ENCODE assay signal across 30 cellular contexts in the genomic region with DNA sequence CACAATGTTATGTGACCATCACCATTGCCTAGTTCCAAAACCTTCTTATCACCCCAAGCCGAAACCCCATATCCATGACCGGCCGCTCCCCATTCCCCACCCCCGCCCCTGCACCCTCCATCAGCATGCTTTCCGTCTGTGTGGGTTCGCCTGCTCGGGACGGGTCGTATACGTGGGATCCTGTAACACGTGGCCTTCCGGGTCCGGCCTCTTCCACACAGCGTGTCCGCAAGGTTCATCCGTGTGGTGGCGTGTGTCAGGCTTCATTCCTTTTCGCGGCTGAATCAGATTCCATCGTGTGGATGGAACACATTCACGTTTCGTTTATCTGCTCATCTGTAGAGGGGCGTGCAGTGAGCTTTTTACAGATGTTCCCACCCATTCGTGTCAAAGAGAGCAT. TPM values are rescaled to one million over a fixed set of nuclear protein-coding genes. Genes with fewer than 3 reads are reported as not detected.
"Had no signal": no experiment of that assay in that cellular context is flagged by ENCODE, and none has a peak within 500 bp of the region (broad histone marks: within the 10 kb centered on the region; RNA-seq: fewer than 3 reads in every experiment).

No MANE protein-coding gene starts in this region.

- H3K27me3 Mint-ChIP-seq: stimulated activated naive B cell treated with anti-CD40 and anti-IgM and Interleukin-4, amounts not matched to agents 10 μg/mL and 1 μg/mL and 100 μg/mL, for 72 hours; stimulated activated naive CD8-positive, alpha-beta T cell treated with anti-CD3 and anti-CD28 coated beads, Interleukin-15, amount 100 ng/mL, for 72 hours; stimulated activated naive CD8-positive, alpha-beta T cell treated with anti-CD3 and anti-CD28 coated beads, Interleukin-15, Interleukin-2, amounts not matched to agents 100 ng/mL and 50 ng/mL, for 24 hours; type B pancreatic cell had no signal

- FAIRE-seq: urothelium cell line had no signal

- H3K4me3 ChIP-seq: stomach, suprapubic skin, testis, thoracic aorta, thyroid gland, tibial artery, tibial nerve, transverse colon, upper lobe of left lung, upper lobe of right lung, uterus, vagina had no signal

- H3K36me3 Mint-ChIP-seq: stimulated activated effector memory CD8-positive, alpha-beta T cell treated with anti-CD3 and anti-CD28 coated beads, Interleukin-12 subunit alpha, Interleukin-12 subunit beta, amount 100 ng/mL, for 72 hours; stimulated activated memory B cell treated with anti-CD40 and anti-IgM and Interleukin-4, amounts not matched to agents 10 μg/mL and 1 μg/mL and 100 μg/mL, for 72 hours; stimulated activated naive B cell treated with anti-CD40 and anti-IgM and Interleukin-4, amounts not matched to agents 10 μg/mL and 1 μg/mL and 100 μg/mL, for 72 hours had no signal

- H3K27ac Mint-ChIP-seq: stimulated activated effector memory CD8-positive, alpha-beta T cell treated with anti-CD3 and anti-CD28 coated beads, Interleukin-12 subunit alpha, Interleukin-12 subunit beta, amount 100 ng/mL, for 72 hours; stimulated activated memory B cell treated with anti-CD40 and anti-IgM and Interleukin-4, amounts not matched to agents 10 μg/mL and 1 μg/mL and 100 μg/mL, for 72 hours; stimulated activated naive B cell treated with anti-CD40 and anti-IgM and Interleukin-4, amounts not matched to agents 10 μg/mL and 1 μg/mL and 100 μg/mL, for 72 hours; stimulated activated naive CD8-positive, alpha-beta T cell treated with anti-CD3 and anti-CD28 coated beads, Interleukin-15, Interleukin-2, amounts not matched to agents 100 ng/mL and 50 ng/mL, for 24 hours; type B pancreatic cell had no signal

- H3K4me1 ChIP-seq: stomach, testis, thyroid gland, tibial artery, tibial nerve, upper lobe of left lung, upper lobe of right lung, uterus, vagina had no signal

- H3K4me1 Mint-ChIP-seq: stimulated activated effector memory CD8-positive, alpha-beta T cell treated with anti-CD3 and anti-CD28 coated beads, Interleukin-12 subunit alpha, Interleukin-12 subunit beta, amount 100 ng/mL, for 72 hours; stimulated activated memory B cell treated with anti-CD40 and anti-IgM and Interleukin-4, amounts not matched to agents 10 μg/mL and 1 μg/mL and 100 μg/mL, for 72 hours; stimulated activated naive B cell treated with anti-CD40 and anti-IgM and Interleukin-4, amounts not matched to agents 10 μg/mL and 1 μg/mL and 100 μg/mL, for 72 hours; stimulated activated naive CD8-positive, alpha-beta T cell treated with anti-CD3 and anti-CD28 coated beads, Interleukin-15, amount 100 ng/mL, for 72 hours had no signal

- DNase-seq: stimulated activated CD4-positive, alpha-beta T cell treated with anti-CD3 and anti-CD28 coated beads, Interleukin-2, amount 100 ng/mL, for 48 hours; stimulated activated CD4-positive, alpha-beta T cell treated with anti-CD3 and anti-CD28 coated beads, Interleukin-4, amount 100 ng/mL, for 1 hour; stimulated activated CD4-positive, alpha-beta T cell treated with anti-CD3 and anti-CD28 coated beads, Interleukin-4, amount 100 ng/mL, for 24 hours; stimulated activated CD4-positive, alpha-beta T cell treated with anti-CD3 and anti-CD28 coated beads, Interleukin-4, amount 100 ng/mL, for 4 hours; stimulated activated CD8-positive, alpha-beta memory T cell treated with anti-CD3 and anti-CD28 coated beads, Interleukin-4, amount 100 ng/mL, for 48 hours; stimulated activated naive B cell treated with anti-CD40 and anti-IgM and Interleukin-4, amounts not matched to agents 10 μg/mL and 1 μg/mL and 100 μg/mL, for 72 hours; stimulated activated naive CD4-positive, alpha-beta T cell; stimulated activated naive CD4-positive, alpha-beta T cell treated with Interleukin-2 at 50 U/mL for 16 hours; stimulated activated naive CD8-positive, alpha-beta T cell treated with anti-CD3 and anti-CD28 coated beads, Interleukin-15, amount 100 ng/mL, for 72 hours; stimulated activated naive CD8-positive, alpha-beta T cell treated with anti-CD3 and anti-CD28 coated beads, Interleukin-15, Interleukin-2, amounts not matched to agents 100 U/mL and 50 U/mL, for 24 hours; stomach; substantia nigra; testis; thyroid gland; tibial artery; transverse colon; trophoblast cell; upper lobe of right lung; uterus had no signal

- H3K4me3 Mint-ChIP-seq: stimulated activated effector memory CD8-positive, alpha-beta T cell treated with anti-CD3 and anti-CD28 coated beads, Interleukin-12 subunit alpha, Interleukin-12 subunit beta, amount 100 ng/mL, for 72 hours; stimulated activated memory B cell treated with anti-CD40 and anti-IgM and Interleukin-4, amounts not matched to agents 10 μg/mL and 1 μg/mL and 100 μg/mL, for 72 hours; stimulated activated naive B cell treated with anti-CD40 and anti-IgM and Interleukin-4, amounts not matched to agents 10 μg/mL and 1 μg/mL and 100 μg/mL, for 72 hours; stimulated activated naive CD8-positive, alpha-beta T cell treated with anti-CD3 and anti-CD28 coated beads, Interleukin-15, amount 100 ng/mL, for 72 hours; stimulated activated naive CD8-positive, alpha-beta T cell treated with anti-CD3 and anti-CD28 coated beads, Interleukin-15, Interleukin-2, amounts not matched to agents 100 ng/mL and 50 ng/mL, for 24 hours; type B pancreatic cell had no signal

- H3K36me3 ChIP-seq: stomach, suprapubic skin, thoracic aorta, thyroid gland, tibial artery, tibial nerve, transverse colon, upper lobe of left lung, upper lobe of right lung, uterus, vagina had no signal

- H3K27me3 ChIP-seq: stomach, suprapubic skin, testis, thyroid gland, tibial artery, tibial nerve, transverse colon, upper lobe of left lung, upper lobe of right lung, uterus, vagina had no signal

- H3K27ac ChIP-seq: stomach, suprapubic skin, testis, thoracic aorta, thyroid gland, tibial artery, tibial nerve, transverse colon, upper lobe of left lung, upper lobe of right lung, uterus, vagina had no signal

- H3K9me3 ChIP-seq: suprapubic skin, testis, thoracic aorta, thyroid gland, transverse colon, upper lobe of left lung, upper lobe of right lung, uterus, vagina had no signal

RNA-seq across cellular contexts. Expression of a gene that starts 41.4 kb away (rescaled TPM):
- total RNA-seq: subcutaneous adipose tissue had no signal
